Comparison of ENCODE assay signal across 1 cellular context in genomic region chr14:64768401-64769095, GRCh38.
TF ChIP-seq lines count a peak whose summit lies in the region.

No MANE protein-coding gene starts in this region.

TF ChIP-seq in H1, 55 proteins besides CTCF, POLR2A, EP300 and RAD21:
- TF ChIP-seq TCF12 (IDR thresholded peaks at IDR 0.05; ENCODE audit: low read depth, low read length): no peak
- peak; percentile 26 for TF ChIP-seq ASH2L (IDR thresholded peaks at IDR 0.05; ENCODE audit: low read length)
- 0 out of 2 replicates have a peak, but pooled peaks have one; percentile 44 for TF ChIP-seq TEAD4 (IDR thresholded peaks at IDR 0.05; ENCODE audit: low read depth, low read length)
- no peak for TF ChIP-seq GABPA (IDR thresholded peaks at IDR 0.05; ENCODE audit: borderline replicate concordance, insufficient read depth, low read length)
- TF ChIP-seq CEBPB (IDR thresholded peaks at IDR 0.05; ENCODE audit: low read depth, low read length): no peak
- TF ChIP-seq TBP (IDR thresholded peaks at IDR 0.05; ENCODE audit: low read depth, low read length): no peak
- TF ChIP-seq POU5F1 (IDR thresholded peaks at IDR 0.05; ENCODE audit: low read depth, low read length): no peak
